Comparison of ENCODE assay signal across 9 cellular contexts in the genomic region with DNA sequence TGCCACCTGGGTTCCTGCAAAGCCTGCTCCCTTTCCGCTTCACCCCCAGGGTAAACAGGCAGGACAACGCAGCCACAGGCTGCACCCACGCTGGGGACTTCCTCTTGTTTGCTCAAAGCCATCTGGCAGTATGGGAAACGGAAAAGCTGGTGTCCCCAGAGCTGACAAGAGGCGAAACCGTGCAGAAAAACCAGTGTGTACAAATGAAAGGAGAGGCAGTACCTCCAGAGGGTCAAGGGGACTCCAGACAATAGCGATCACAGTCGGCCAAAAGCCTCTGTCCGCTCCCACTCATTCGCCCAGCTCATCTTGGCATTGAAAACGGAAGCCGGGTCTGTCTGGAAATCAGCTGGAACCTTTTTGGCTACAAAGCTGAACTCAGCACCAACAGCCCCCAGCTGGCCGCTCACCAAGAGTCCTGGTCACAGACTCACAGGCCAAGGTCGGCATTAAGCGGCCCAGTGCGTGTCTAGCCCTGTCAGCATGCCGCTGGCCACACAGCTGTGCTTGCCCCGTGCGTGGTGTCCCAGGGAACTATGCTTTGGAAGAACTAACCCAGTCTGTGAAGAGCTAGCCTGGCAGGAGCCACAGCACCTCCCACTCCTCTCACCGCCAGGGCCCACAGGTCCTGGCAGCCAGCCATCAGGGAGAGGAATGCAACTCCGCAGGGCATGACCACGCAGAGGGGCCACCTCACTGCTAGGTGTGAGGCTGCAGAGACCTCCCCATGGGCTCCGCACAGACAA. TPM values are rescaled to one million over a fixed set of nuclear protein-coding genes. Genes with fewer than 3 reads are reported as not detected.
DNase-seq lines count a peak whose midpoint lies in the region; TF ChIP-seq lines count a peak whose summit lies in the region.
"Had no signal": no experiment of that assay in that cellular context is flagged by ENCODE, and none has a peak within 500 bp of the region (broad histone marks: within the 10 kb centered on the region; RNA-seq: fewer than 3 reads in every experiment).

No MANE protein-coding gene starts in this region.

- no peak overlapping the region for H3K4me3 Mint-ChIP-seq in brain

- H3K27me3 Mint-ChIP-seq in brain, result no peaks in the 10 kb centered on the region

- H3K27ac Mint-ChIP-seq in brain, result peak overlapping the region in 4 of 5 experiments; percentile 38 to 89 (median 86)

- peaks cover 0 to 7% (median 0%) of the 10 kb centered on the region in 5 experiments for H3K9me3 Mint-ChIP-seq in brain

- 12% methylated on average over 17 of the region's 23 CpGs for WGBS in suprapubic skin

- TF ChIP-seq EP300 in suprapubic skin (IDR thresholded peaks at IDR 0.05), result no peak

- peak overlapping the region; percentile 24 for H3K4me3 ChIP-seq in suprapubic skin
- H3K4me3 ChIP-seq: HAP-1 had no signal

- H3K27me3 ChIP-seq in suprapubic skin, result no peaks in the 10 kb centered on the region

- peaks cover 11% of the 10 kb centered on the region for H3K36me3 Mint-ChIP-seq in brain

- H3K27ac ChIP-seq in suprapubic skin, result peak overlapping the region; percentile 82

- peak; percentile 96 for DNase-seq in DMS53 (lab: John Stamatoyannopoulos, UW)
- DNase-seq in NCI-H146 treated with DMSO at 0.1 percent for 48 hours (lab: John Stamatoyannopoulos, UW; ENCODE audit: unreplicated experiment), result peak; percentile 59
- DNase-seq in left kidney (ENCODE audit: low read depth, low spot score), result peak; percentile 82
- DNase-seq in suprapubic skin (ENCODE audit: low spot score in 2 of 2), result peak in 1 of 2 donors; percentile 71
- DNase-seq in NCI-H187 (lab: John Stamatoyannopoulos, UW), result no peak
- DNase-seq in D341Med (ENCODE audit: low spot score), result no peak
- DNase-seq in SW 1271 (lab: John Stamatoyannopoulos, UW), result no peak

- H3K36me3 ChIP-seq in suprapubic skin, result no peaks in the 10 kb centered on the region

- H3K4me1 ChIP-seq in suprapubic skin, result peaks cover 69% of the 10 kb centered on the region

- H3K9me3 ChIP-seq in suprapubic skin, result no peaks in the 10 kb centered on the region
- H3K9me3 ChIP-seq: HAP-1 had no signal

- H3K4me1 Mint-ChIP-seq in brain, result peaks cover 79% of the 10 kb centered on the region

- no peak for TF ChIP-seq POLR2A in suprapubic skin (IDR thresholded peaks at IDR 0.05)

- no peak for TF ChIP-seq CTCF in brain (conservative IDR thresholded peaks at IDR 0.05)
- TF ChIP-seq CTCF in suprapubic skin (IDR thresholded peaks at IDR 0.05), result no peak

RNA-seq across cellular contexts. Expression of a gene that starts 10.4 kb away (rescaled TPM):
- 28.1 TPM for polyA plus RNA-seq in brain (ENCODE audit: insufficient read depth, low read depth, low replicate concordance)
- 10 to 100 TPM; 14.3 to 53.0 (median 31.9) TPM for total RNA-seq in suprapubic skin

Comparison
In these comparisons a context has a peak if more than half of its experiments do, and no peak if none do; other contexts are left out.
1. DNase-seq: peak in DMS53 (single experiment), NCI-H146 treated with DMSO at 0.1 percent for 48 hours (single experiment) and left kidney (single experiment); none in NCI-H187 (0 of 2), D341Med (single experiment) and SW 1271 (0 of 2).